ENCODE assay signal across 16 cellular contexts in genomic region chr9:93315118-93315517, GRCh38.
A peak's percentile ranks its signal among the peaks of the same experiment; 100 is the strongest.
DNase-seq lines count a peak whose midpoint lies in the region; ATAC-seq and TF ChIP-seq lines count a peak whose summit lies in the region.
"Had no signal": no experiment of that assay in that cellular context is flagged by ENCODE, and none has a peak within 500 bp of the region (broad histone marks: within the 10 kb centered on the region; RNA-seq: fewer than 3 reads in every experiment).

No MANE protein-coding gene starts in this region.

- intact Hi-C loops in dorsolateral prefrontal cortex (cut with DNase I) = no loop called here

- ATAC-seq in effector memory CD8-positive, alpha-beta T cell (replicated peaks) = peak; percentile 75
- peak; percentile 89 to 96 for ATAC-seq in natural killer cell treated with Interleukin-12 subunit alpha and Interleukin-12 subunit beta and Interleukin-15 and Interleukin-18, amount 100 ng/mL, for 72 hours
- ATAC-seq: A549; CD8-positive, alpha-beta T cell; GM23338 had no signal

- H3K27me3 Mint-ChIP-seq in effector memory CD8-positive, alpha-beta T cell = peaks cover 52 to 77% of the 10 kb centered on the region in 2 donors
- H3K27me3 Mint-ChIP-seq in natural killer cell treated with Interleukin-12 subunit alpha and Interleukin-12 subunit beta and Interleukin-15 and Interleukin-18, amount 100 ng/mL, for 72 hours = peaks cover 47 to 54% of the 10 kb centered on the region in 2 donors

- no peak overlapping the region for H3K4me3 Mint-ChIP-seq in effector memory CD8-positive, alpha-beta T cell
- H3K4me3 Mint-ChIP-seq in natural killer cell treated with Interleukin-12 subunit alpha and Interleukin-12 subunit beta and Interleukin-15 and Interleukin-18, amount 100 ng/mL, for 72 hours = no peak overlapping the region
- H3K4me3 Mint-ChIP-seq: CD8-positive, alpha-beta T cell; GM23338 had no signal

- no peaks in the 10 kb centered on the region for H3K27me3 ChIP-seq in dorsolateral prefrontal cortex

- no peak overlapping the region for H3K27ac Mint-ChIP-seq in effector memory CD8-positive, alpha-beta T cell
- peak overlapping the region; percentile 15 to 39 for H3K27ac Mint-ChIP-seq in natural killer cell treated with Interleukin-12 subunit alpha and Interleukin-12 subunit beta and Interleukin-15 and Interleukin-18, amount 100 ng/mL, for 72 hours
- H3K27ac Mint-ChIP-seq: CD14-positive monocyte; CD8-positive, alpha-beta T cell; GM23338 had no signal

- no peak overlapping the region for H3K27ac ChIP-seq in dorsolateral prefrontal cortex
- H3K27ac ChIP-seq: HL-60 had no signal

- DNase-seq in activated CD8-positive, alpha-beta memory T cell treated with anti-CD3 and anti-CD28 coated beads, Interleukin-2, amount 50 U/mL, for 48 hours = peak; percentile 37
- DNase-seq in activated CD8-positive, alpha-beta memory T cell treated with anti-CD3 and anti-CD28 coated beads, Interleukin-2, amount 50 U/mL, for 4 hours = no peak
- no peak for DNase-seq in effector memory CD8-positive, alpha-beta T cell
- DNase-seq in natural killer cell treated with Interleukin-12 subunit alpha and Interleukin-12 subunit beta and Interleukin-15 and Interleukin-18, amount 100 ng/mL, for 72 hours (ENCODE audit: low spot score) = peak; percentile 72
- no peak for DNase-seq in dorsolateral prefrontal cortex
- DNase-seq in NCI-H1048 (lab: John Stamatoyannopoulos, UW) = no peak
- DNase-seq: CD8-positive, alpha-beta T cell; COR-L47; DMS153; DMS79 treated with DMSO at 0.1 percent for 48 hours; EL; H7 had no signal

- H3K4me3 ChIP-seq in dorsolateral prefrontal cortex = no peak overlapping the region
- H3K4me3 ChIP-seq: A549, GM23338 had no signal

- peaks cover 19 to 21% of the 10 kb centered on the region in 2 donors for H3K4me1 Mint-ChIP-seq in effector memory CD8-positive, alpha-beta T cell (ENCODE audit: low read depth in 2 of 2)
- H3K4me1 Mint-ChIP-seq in natural killer cell treated with Interleukin-12 subunit alpha and Interleukin-12 subunit beta and Interleukin-15 and Interleukin-18, amount 100 ng/mL, for 72 hours (ENCODE audit: low read depth in 2 of 2) = peaks cover 25 to 29% of the 10 kb centered on the region in 2 donors
- H3K4me1 Mint-ChIP-seq: CD14-positive monocyte had no signal

- no peak for TF ChIP-seq CTCF in dorsolateral prefrontal cortex (IDR thresholded peaks at IDR 0.05 in 54 of 56, conservative IDR thresholded peaks at IDR 0.05 in 2 of 56; ENCODE audit: low read depth in 1 of 56, partially characterized antibody in 56 of 56)

- peaks cover 3% of the 10 kb centered on the region for H3K36me3 Mint-ChIP-seq in effector memory CD8-positive, alpha-beta T cell (ENCODE audit: insufficient read depth)
- no peaks in the 10 kb centered on the region for H3K36me3 Mint-ChIP-seq in natural killer cell treated with Interleukin-12 subunit alpha and Interleukin-12 subunit beta and Interleukin-15 and Interleukin-18, amount 100 ng/mL, for 72 hours
- H3K36me3 Mint-ChIP-seq: CD14-positive monocyte; CD8-positive, alpha-beta T cell had no signal

- no peaks in the 10 kb centered on the region for H3K9me3 Mint-ChIP-seq in effector memory CD8-positive, alpha-beta T cell
- H3K9me3 Mint-ChIP-seq in natural killer cell treated with Interleukin-12 subunit alpha and Interleukin-12 subunit beta and Interleukin-15 and Interleukin-18, amount 100 ng/mL, for 72 hours = no peaks in the 10 kb centered on the region
- H3K9me3 Mint-ChIP-seq: CD14-positive monocyte; CD8-positive, alpha-beta T cell had no signal

Comparison
In these comparisons a context has a peak if more than half of its experiments do, and no peak if none do; other contexts are left out.
1. DNase-seq: peak in activated CD8-positive, alpha-beta memory T cell treated with anti-CD3 and anti-CD28 coated beads, Interleukin-2, amount 50 U/mL, for 48 hours (single experiment) and natural killer cell treated with Interleukin-12 subunit alpha and Interleukin-12 subunit beta and Interleukin-15 and Interleukin-18, amount 100 ng/mL, for 72 hours (single experiment); none in activated CD8-positive, alpha-beta memory T cell treated with anti-CD3 and anti-CD28 coated beads, Interleukin-2, amount 50 U/mL, for 4 hours (single experiment), effector memory CD8-positive, alpha-beta T cell (0 of 3), dorsolateral prefrontal cortex (0 of 10) and NCI-H1048 (single experiment).
2. H3K27ac Mint-ChIP-seq: peak in natural killer cell treated with Interleukin-12 subunit alpha and Interleukin-12 subunit beta and Interleukin-15 and Interleukin-18, amount 100 ng/mL, for 72 hours (2 of 2); none in effector memory CD8-positive, alpha-beta T cell (0 of 2).